Comparison of ENCODE assay signal across 8 cellular contexts in genomic region chr12:92362785-92363184, GRCh38.
DNase-seq lines count a peak whose midpoint lies in the region; ATAC-seq and TF ChIP-seq lines count a peak whose summit lies in the region.

No MANE protein-coding gene starts in this region.

- H3K27ac ChIP-seq in heart left ventricle (peak overlapping the region in 5 of 12 donors; percentile 30 to 88 (median 56)), sigmoid colon (peak overlapping the region in 2 of 4 donors; percentile 36 to 39)

- no peaks in the 10 kb centered on the region for H3K36me3 ChIP-seq in heart left ventricle
- no peaks in the 10 kb centered on the region for H3K36me3 ChIP-seq in sigmoid colon

- intact Hi-C loops in heart left ventricle (cut with DNase I) (no loop called here), Right ventricle myocardium superior (cut with DNase I) (no loop called here), sigmoid colon (cut with DNase I) (no loop called here)

- TF ChIP-seq CTCF in heart left ventricle (IDR thresholded peaks at IDR 0.05) (no peak), sigmoid colon (IDR thresholded peaks at IDR 0.05) (no peak)

- no peaks in the 10 kb centered on the region for H3K27me3 ChIP-seq in heart left ventricle
- H3K27me3 ChIP-seq in sigmoid colon, result no peaks in the 10 kb centered on the region

- peaks cover 8% of the 10 kb centered on the region for H3K9me3 Mint-ChIP-seq in central memory CD8-positive, alpha-beta T cell

- H3K4me3 ChIP-seq in heart left ventricle (peak overlapping the region in 7 of 12 donors; percentile 6 to 48 (median 29)), sigmoid colon (peak overlapping the region in 1 of 4 donors; percentile 14)

- 40 to 62% (median 47%) methylated on average over 3 of the region's 3 CpGs for WGBS in heart left ventricle, 4 donors
- WGBS in sigmoid colon, 2 donors, result 14 to 20% methylated on average over 3 of the region's 3 CpGs

- H3K4me1 ChIP-seq in heart left ventricle (peaks cover 0 to 44% (median 4%) of the 10 kb centered on the region in 12 donors), sigmoid colon (peaks cover 0 to 5% (median 2%) of the 10 kb centered on the region in 4 donors)

- H3K4me1 Mint-ChIP-seq in central memory CD8-positive, alpha-beta T cell, result peaks cover 53% of the 10 kb centered on the region

- H3K27ac Mint-ChIP-seq in central memory CD8-positive, alpha-beta T cell (ENCODE audit: low read depth), result peak overlapping the region; percentile 94

- TF ChIP-seq EP300 in sigmoid colon (IDR thresholded peaks at IDR 0.05), result no peak

- peak overlapping the region; percentile 44 for H3K4me3 Mint-ChIP-seq in central memory CD8-positive, alpha-beta T cell

- H3K9me3 ChIP-seq in heart left ventricle (no peaks in the 10 kb centered on the region), sigmoid colon (no peaks in the 10 kb centered on the region)

- DNase-seq in heart left ventricle, result no peak
- DNase-seq in Right ventricle myocardium superior, result no peak
- DNase-seq in central memory CD8-positive, alpha-beta T cell (ENCODE audit: low spot score in 2 of 2), result no peak
- DNase-seq in hypothalamus (lab: John Stamatoyannopoulos, UW), result no peak
- no peak for DNase-seq in GDM1 (lab: John Stamatoyannopoulos, UW)
- no peak for DNase-seq in sigmoid colon
- DNase-seq in NOMO-1 treated with dmso at 0.1 percent for 144 hours (lab: John Stamatoyannopoulos, UW; ENCODE audit: unreplicated experiment), result no peak

- no peak for ATAC-seq in heart left ventricle
- no peak for ATAC-seq in Right ventricle myocardium superior (ENCODE audit: poor library complexity)
- ATAC-seq in HG03159 (IDR thresholded peaks at IDR 0.05; ENCODE audit: unreplicated experiment), result peak; percentile 33
- ATAC-seq in central memory CD8-positive, alpha-beta T cell (replicated peaks; ENCODE audit: extremely low read depth, poor library complexity, severe bottlenecking), result peak; percentile 18

- no peaks in the 10 kb centered on the region for H3K27me3 Mint-ChIP-seq in central memory CD8-positive, alpha-beta T cell

- TF ChIP-seq POLR2A in heart left ventricle (IDR thresholded peaks at IDR 0.05) (no peak), sigmoid colon (IDR thresholded peaks at IDR 0.05) (no peak)

- H3K36me3 Mint-ChIP-seq in central memory CD8-positive, alpha-beta T cell (ENCODE audit: insufficient read depth), result no peaks in the 10 kb centered on the region

Comparison
In these comparisons a context has a peak if more than half of its experiments do, and no peak if none do; other contexts are left out.
1. ATAC-seq: peak in HG03159 (single experiment) and central memory CD8-positive, alpha-beta T cell (single experiment); none in heart left ventricle (0 of 4) and Right ventricle myocardium superior (single experiment).